Comparison of ENCODE assay signal across 8 cellular contexts in genomic region chr17:66542183-66542966, GRCh38.
DNase-seq lines count a peak whose midpoint lies in the region; ATAC-seq and TF ChIP-seq lines count a peak whose summit lies in the region.

No MANE protein-coding gene starts in this region.

- peaks cover 78% of the 10 kb centered on the region for H3K4me1 Mint-ChIP-seq in chondrocyte (ENCODE audit: low read depth)
- peaks cover 89% of the 10 kb centered on the region for H3K4me1 Mint-ChIP-seq in stimulated activated naive CD8-positive, alpha-beta T cell treated with anti-CD3 and anti-CD28 coated beads, Interleukin-15, Interleukin-2, amounts not matched to agents 100 ng/mL and 50 ng/mL, for 24 hours (ENCODE audit: low read depth)

- peak; percentile 93 for ATAC-seq in GM18499 (IDR thresholded peaks at IDR 0.05; ENCODE audit: insufficient read depth, unreplicated experiment)
- peak; percentile 94 for ATAC-seq in GM21619 (IDR thresholded peaks at IDR 0.05; ENCODE audit: unreplicated experiment)

- no peaks in the 10 kb centered on the region for H3K36me3 Mint-ChIP-seq in chondrocyte (ENCODE audit: low read depth)
- H3K36me3 Mint-ChIP-seq in stimulated activated naive CD8-positive, alpha-beta T cell treated with anti-CD3 and anti-CD28 coated beads, Interleukin-15, Interleukin-2, amounts not matched to agents 100 ng/mL and 50 ng/mL, for 24 hours (ENCODE audit: low read depth), result peaks cover 46% of the 10 kb centered on the region

- peak overlapping the region; percentile 94 for H3K27ac Mint-ChIP-seq in chondrocyte (ENCODE audit: unreplicated experiment)
- peak overlapping the region; percentile 90 for H3K27ac Mint-ChIP-seq in stimulated activated naive CD8-positive, alpha-beta T cell treated with anti-CD3 and anti-CD28 coated beads, Interleukin-15, Interleukin-2, amounts not matched to agents 100 ng/mL and 50 ng/mL, for 24 hours

- no peak overlapping the region for H3K4me3 Mint-ChIP-seq in chondrocyte (ENCODE audit: unreplicated experiment)
- peak overlapping the region; percentile 42 for H3K4me3 Mint-ChIP-seq in stimulated activated naive CD8-positive, alpha-beta T cell treated with anti-CD3 and anti-CD28 coated beads, Interleukin-15, Interleukin-2, amounts not matched to agents 100 ng/mL and 50 ng/mL, for 24 hours

- DNase-seq in KG1 (lab: John Stamatoyannopoulos, UW) (peak; percentile 17), chondrocyte (ENCODE audit: low spot score) (no peak), NCI-H2029 (lab: John Stamatoyannopoulos, UW) (no peak), DMS79 treated with DMSO at 0.1 percent for 48 hours (lab: John Stamatoyannopoulos, UW) (no peak), NCI-H146 treated with DMSO at 0.1 percent for 48 hours (lab: John Stamatoyannopoulos, UW; ENCODE audit: unreplicated experiment) (no peak)

- peaks cover 16% of the 10 kb centered on the region for H3K9me3 Mint-ChIP-seq in chondrocyte (ENCODE audit: low read depth)
- H3K9me3 Mint-ChIP-seq in stimulated activated naive CD8-positive, alpha-beta T cell treated with anti-CD3 and anti-CD28 coated beads, Interleukin-15, Interleukin-2, amounts not matched to agents 100 ng/mL and 50 ng/mL, for 24 hours, result peaks cover 9% of the 10 kb centered on the region

- no peak for TF ChIP-seq CTCF in chondrocyte (IDR thresholded peaks at IDR 0.05)

- H3K27me3 Mint-ChIP-seq in chondrocyte (ENCODE audit: low read depth), result no peaks in the 10 kb centered on the region
- H3K27me3 Mint-ChIP-seq in stimulated activated naive CD8-positive, alpha-beta T cell treated with anti-CD3 and anti-CD28 coated beads, Interleukin-15, Interleukin-2, amounts not matched to agents 100 ng/mL and 50 ng/mL, for 24 hours, result no peaks in the 10 kb centered on the region
